21 cellular contexts compared by ENCODE assay signal in genomic region chr5:2748180-2748840, GRCh38. TPM values are rescaled to one million over a fixed set of nuclear protein-coding genes. Genes with fewer than 3 reads are reported as not detected.
DNase-seq lines count a peak whose midpoint lies in the region; ATAC-seq and TF ChIP-seq lines count a peak whose summit lies in the region.
"Had no signal": no experiment of that assay in that cellular context is flagged by ENCODE, and none has a peak within 500 bp of the region (broad histone marks: within the 10 kb centered on the region; RNA-seq: fewer than 3 reads in every experiment).

No MANE protein-coding gene starts in this region.

- H3K27me3 ChIP-seq in WERI-Rb-1 (ENCODE audit: insufficient read depth, low read depth, severe bottlenecking): peaks cover 27% of the 10 kb centered on the region
- peaks cover 4% of the 10 kb centered on the region for H3K27me3 ChIP-seq in trophoblast cell (ENCODE audit: insufficient read depth, low read length)

- H3K4me2 ChIP-seq in trophoblast cell (ENCODE audit: low read length): no peak overlapping the region

- H4K8ac ChIP-seq in trophoblast cell (ENCODE audit: low read depth, low read length): no peak overlapping the region

- no peak overlapping the region for H3K9ac ChIP-seq in trophoblast cell (ENCODE audit: low read length)

- no peak for ATAC-seq in HG02840 (IDR thresholded peaks at IDR 0.05; ENCODE audit: low FRiP score, unreplicated experiment)
- ATAC-seq: PC-3 had no signal

- H2BK5ac ChIP-seq in trophoblast cell (ENCODE audit: low read depth, low read length, poor library complexity): no peak overlapping the region

- peaks cover 19 to 26% of the 10 kb centered on the region in 2 experiments for H3K4me1 ChIP-seq in trophoblast cell (ENCODE audit: control insufficient read depth in 1 of 2, insufficient read depth in 2 of 2, low read length in 2 of 2)
- H3K4me1 ChIP-seq: colonic mucosa had no signal

- H4K91ac ChIP-seq in trophoblast cell (ENCODE audit: low read depth, low read length): no peak overlapping the region

- H3K27ac ChIP-seq in WERI-Rb-1 (no peak overlapping the region), trophoblast cell (ENCODE audit: low read depth, low read length) (no peak overlapping the region)
- H3K27ac ChIP-seq: colonic mucosa, SK-N-MC had no signal

- no peak overlapping the region for H2BK12ac ChIP-seq in trophoblast cell (ENCODE audit: low read length)

- peak overlapping the region; percentile 37 for H3K18ac ChIP-seq in trophoblast cell (ENCODE audit: low read length)

- no peak overlapping the region for H2BK120ac ChIP-seq in trophoblast cell (ENCODE audit: insufficient read depth, low read length, poor library complexity)

- peak; percentile 14 for DNase-seq in ELF-1 (ENCODE audit: low read depth, low spot score)
- DNase-seq in WERI-Rb-1: peak; percentile 3
- DNase-seq in fibroblast of mammary gland (ENCODE audit: low read depth): no peak
- peak in 1 of 2 donors; percentile 22 for DNase-seq in trophoblast cell
- no peak for DNase-seq in RPMI8226
- DNase-seq in T-helper 9 cell: no peak
- DNase-seq in 8988T: no peak
- DNase-seq: activated CD4-positive, CD25-positive, alpha-beta regulatory T cell treated with anti-CD3 and anti-CD28 coated beads, Interleukin-2, amount 50 U/mL, for 72 hours; activated CD8-positive, alpha-beta memory T cell treated with anti-CD3 and anti-CD28 coated beads, Interleukin-2, amount 50 U/mL, for 48 hours; activated gamma-delta T cell treated with Interleukin-2 at 50 U/mL for 16 hours; aorta; colonic mucosa; erythroblast; glutamatergic neuron; IMR-90; midbrain; NCI-H2081 treated with DMSO at 0.1 percent for 48 hours; NCI-H69; PC-3 had no signal

- WGBS in trophoblast cell (ENCODE audit: extremely low coverage, insufficient coverage, insufficient read length): no CpG with 5 or more reads among the region's 82 CpGs

- no peak overlapping the region for H3K23ac ChIP-seq in trophoblast cell (ENCODE audit: low read length)

- H2AFZ ChIP-seq in trophoblast cell (ENCODE audit: insufficient read depth, low read length, poor library complexity): no peak overlapping the region

- TF ChIP-seq CTCF in WERI-Rb-1 (IDR thresholded peaks at IDR 0.05; ENCODE audit: low read depth, low read length) (no peak), fibroblast of mammary gland (conservative IDR thresholded peaks at IDR 0.05; ENCODE audit: control insufficient read depth, insufficient read depth, low read depth, low read length) (no peak)

- no peak overlapping the region for H3K4ac ChIP-seq in trophoblast cell (ENCODE audit: low read depth, low read length)

- no peak overlapping the region for H3K14ac ChIP-seq in trophoblast cell (ENCODE audit: low read length)

- peaks cover 15% of the 10 kb centered on the region for H3K79me2 ChIP-seq in trophoblast cell (ENCODE audit: control insufficient read depth, insufficient read depth, low read length, poor library complexity)

- H2AK5ac ChIP-seq in trophoblast cell (ENCODE audit: low read length): no peak overlapping the region

- peaks cover 13% of the 10 kb centered on the region for H3K9me3 ChIP-seq in WERI-Rb-1 (ENCODE audit: severe bottlenecking)
- H3K9me3 ChIP-seq in trophoblast cell (ENCODE audit: insufficient read depth, low read depth, low read length): peaks cover 11% of the 10 kb centered on the region
- H3K9me3 ChIP-seq: colonic mucosa had no signal

- peaks cover 14% of the 10 kb centered on the region for H3K79me1 ChIP-seq in trophoblast cell (ENCODE audit: low read length)

- H3K4me3 ChIP-seq in WERI-Rb-1 (ENCODE audit: low read depth, low read length) (no peak overlapping the region), fibroblast of mammary gland (ENCODE audit: control insufficient read depth, low read depth, low read length) (peak overlapping the region; percentile 34), trophoblast cell (ENCODE audit: low read depth, low read length) (no peak overlapping the region)
- H3K4me3 ChIP-seq: colonic mucosa, SK-N-MC had no signal

- H3K36me3 ChIP-seq in WERI-Rb-1 (peaks cover 4% of the 10 kb centered on the region; the same call in 1 of the 2 replicates), trophoblast cell (ENCODE audit: control insufficient read depth in 1 of 2, insufficient read depth in 2 of 2, low read length in 2 of 2) (peaks cover 21 to 26% of the 10 kb centered on the region in 2 experiments)
- H3K36me3 ChIP-seq: colonic mucosa had no signal

- no peak overlapping the region for H4K12ac ChIP-seq in trophoblast cell (ENCODE audit: low read depth, low read length)

RNA-seq across cellular contexts. Expression of gene IRX2, which starts 3.2 kb away (rescaled TPM):
- 10.2 and 10.7 TPM in 2 replicates for polyA plus RNA-seq in trophoblast cell (2013)

Comparison
In these comparisons a context has a peak if more than half of its experiments do, and no peak if none do; other contexts are left out.
1. DNase-seq: peak in ELF-1 (single experiment) and WERI-Rb-1 (single experiment); none in fibroblast of mammary gland (single experiment), RPMI8226 (single experiment), T-helper 9 cell (single experiment) and 8988T (single experiment).